8 cellular contexts compared by ENCODE assay signal in genomic region chr20:56554869-56555268, GRCh38. TPM values are rescaled to one million over a fixed set of nuclear protein-coding genes. Genes with fewer than 3 reads are reported as not detected.
DNase-seq lines count a peak whose midpoint lies in the region; ATAC-seq and TF ChIP-seq lines count a peak whose summit lies in the region.

No MANE protein-coding gene starts in this region.

- peak overlapping the region; percentile 33; the same call in 1 of the 2 replicates for H2BK20ac ChIP-seq in IMR-90 (ENCODE audit: low read depth, low read length)

- no peak for TF ChIP-seq RAD21 in IMR-90 (IDR thresholded peaks at IDR 0.05; ENCODE audit: low read length)

- H3K23ac ChIP-seq in IMR-90 (ENCODE audit: low read depth, low read length) = no peak overlapping the region

- H3K4ac ChIP-seq in IMR-90 (ENCODE audit: low read depth, low read length) = no peak overlapping the region

- peak overlapping the region; percentile 72 for H2AFZ ChIP-seq in IMR-90 (replicated peaks; ENCODE audit: low read length, poor library complexity)

- H4K8ac ChIP-seq in IMR-90 (ENCODE audit: low read depth in 2 of 2, low read length in 2 of 2) = no peak overlapping the region

- ATAC-seq in activated naive CD8-positive, alpha-beta T cell treated with anti-CD3 and anti-CD28 coated beads, Interleukin-2, amount 10 ng/mL, durations not matched to agents 7 days and 5 days (ENCODE audit: low read depth) = no peak
- ATAC-seq in IMR-90 (ENCODE audit: low read depth) = peak; percentile 81
- ATAC-seq in Panc1 = peak; percentile 78
- ATAC-seq in memory B cell (ENCODE audit: low read depth) = peak; percentile 55

- no peak overlapping the region for H3K4me3 Mint-ChIP-seq in activated naive CD8-positive, alpha-beta T cell treated with anti-CD3 and anti-CD28 coated beads, Interleukin-2, amount 10 ng/mL, durations not matched to agents 7 days and 5 days
- no peak overlapping the region for H3K4me3 Mint-ChIP-seq in activated naive CD8-positive, alpha-beta T cell treated with anti-CD3 and anti-CD28 coated beads for 36 hours
- no peak overlapping the region for H3K4me3 Mint-ChIP-seq in dendritic cell treated with granulocyte-macrophage colony-stimulating factor and Interleukin-4, amounts not matched to agents 40 ng/mL and 50 ng/mL, for 4 days
- no peak overlapping the region for H3K4me3 Mint-ChIP-seq in memory B cell

- peak overlapping the region; percentile 20 for H3K27ac Mint-ChIP-seq in activated naive CD8-positive, alpha-beta T cell treated with anti-CD3 and anti-CD28 coated beads, Interleukin-2, amount 10 ng/mL, durations not matched to agents 7 days and 5 days
- no peak overlapping the region for H3K27ac Mint-ChIP-seq in activated naive CD8-positive, alpha-beta T cell treated with anti-CD3 and anti-CD28 coated beads for 36 hours
- peak overlapping the region; percentile 78 for H3K27ac Mint-ChIP-seq in dendritic cell treated with granulocyte-macrophage colony-stimulating factor and Interleukin-4, amounts not matched to agents 40 ng/mL and 50 ng/mL, for 4 days
- H3K27ac Mint-ChIP-seq in memory B cell = peak overlapping the region; percentile 75

- no CpG with 5 or more reads among the region's 4 CpGs for WGBS in IMR-90 (ENCODE audit: extremely low coverage in 2 of 2, insufficient read length in 1 of 2), 2 experiments

- no peak overlapping the region for H3K56ac ChIP-seq in IMR-90 (ENCODE audit: extremely low read depth, insufficient read depth, low read length)

- H2AK9ac ChIP-seq in IMR-90 (replicated peaks; ENCODE audit: low read depth, low read length, poor library complexity) = no peak overlapping the region

- H3K9me1 ChIP-seq in IMR-90 (ENCODE audit: insufficient read depth, low read length) = no peaks in the 10 kb centered on the region

- no peak overlapping the region for H2BK120ac ChIP-seq in IMR-90 (ENCODE audit: low read depth, low read length)

- no peak overlapping the region; the same call in 1 of the 2 replicates for H2AK5ac ChIP-seq in IMR-90 (ENCODE audit: low read depth, low read length)

- H3K4me3 ChIP-seq in IMR-90 (ENCODE audit: insufficient read depth, low read depth, low read length) (no peak overlapping the region), Panc1 (ENCODE audit: low read depth in 2 of 2, low read length in 2 of 2) (no peak overlapping the region), H7 (ENCODE audit: insufficient read depth, low read depth, low read length) (no peak overlapping the region)

- no peaks in the 10 kb centered on the region for H3K4me1 ChIP-seq in IMR-90 (ENCODE audit: control insufficient read depth, insufficient read depth, low read length)
- no peaks in the 10 kb centered on the region for H3K4me1 ChIP-seq in Panc1 (ENCODE audit: control insufficient read depth, insufficient read depth, low read length)

- DNase-seq in activated naive CD8-positive, alpha-beta T cell treated with anti-CD3 and anti-CD28 coated beads, Interleukin-2, amount 10 ng/mL, durations not matched to agents 7 days and 5 days = no peak
- no peak for DNase-seq in activated naive CD8-positive, alpha-beta T cell treated with anti-CD3 and anti-CD28 coated beads for 36 hours
- DNase-seq in H4 (ENCODE audit: low spot score) = peak; percentile 98
- DNase-seq in IMR-90 = peak; percentile 90
- DNase-seq in Panc1 (ENCODE audit: low read depth, low spot score) = peak; percentile 61
- no peak for DNase-seq in memory B cell (ENCODE audit: low spot score in 2 of 2)
- no peak for DNase-seq in H7

- H2BK15ac ChIP-seq in IMR-90 (ENCODE audit: low read depth, low read length) = no peak overlapping the region

- H3K79me1 ChIP-seq in IMR-90 (ENCODE audit: low read depth in 1 of 2, low read length in 2 of 2) = no peaks in the 10 kb centered on the region

- H3K18ac ChIP-seq in IMR-90 (ENCODE audit: low read depth, low read length) = no peak overlapping the region

- peaks cover 6% of the 10 kb centered on the region for H3K4me1 Mint-ChIP-seq in activated naive CD8-positive, alpha-beta T cell treated with anti-CD3 and anti-CD28 coated beads, Interleukin-2, amount 10 ng/mL, durations not matched to agents 7 days and 5 days
- H3K4me1 Mint-ChIP-seq in activated naive CD8-positive, alpha-beta T cell treated with anti-CD3 and anti-CD28 coated beads for 36 hours = peaks cover 8% of the 10 kb centered on the region
- H3K4me1 Mint-ChIP-seq in dendritic cell treated with granulocyte-macrophage colony-stimulating factor and Interleukin-4, amounts not matched to agents 40 ng/mL and 50 ng/mL, for 4 days (ENCODE audit: low read depth) = peaks cover 33% of the 10 kb centered on the region
- peaks cover 9% of the 10 kb centered on the region for H3K4me1 Mint-ChIP-seq in memory B cell

- no peaks in the 10 kb centered on the region for H3K9me3 Mint-ChIP-seq in activated naive CD8-positive, alpha-beta T cell treated with anti-CD3 and anti-CD28 coated beads, Interleukin-2, amount 10 ng/mL, durations not matched to agents 7 days and 5 days
- no peaks in the 10 kb centered on the region for H3K9me3 Mint-ChIP-seq in activated naive CD8-positive, alpha-beta T cell treated with anti-CD3 and anti-CD28 coated beads for 36 hours
- no peaks in the 10 kb centered on the region for H3K9me3 Mint-ChIP-seq in dendritic cell treated with granulocyte-macrophage colony-stimulating factor and Interleukin-4, amounts not matched to agents 40 ng/mL and 50 ng/mL, for 4 days
- no peaks in the 10 kb centered on the region for H3K9me3 Mint-ChIP-seq in memory B cell

- BruUV-seq in IMR-90 (replicated peaks; lab: Mats Ljungman, UMichigan) = no TSS peak
- BruUV-seq in Panc1 (replicated peaks; lab: Mats Ljungman, UMichigan) = no TSS peak

- H3K9me3 ChIP-seq in IMR-90 (ENCODE audit: control insufficient read depth, insufficient read depth, low read length) = no peaks in the 10 kb centered on the region
- no peaks in the 10 kb centered on the region for H3K9me3 ChIP-seq in Panc1 (ENCODE audit: control insufficient read depth, insufficient read depth, low read depth, low read length)

- H2BK5ac ChIP-seq in IMR-90 (ENCODE audit: low read depth, low read length, poor library complexity, severe bottlenecking) = no peak overlapping the region

- H4K20me1 ChIP-seq in IMR-90 (ENCODE audit: insufficient read depth, low read length) = no peaks in the 10 kb centered on the region

- peak overlapping the region; percentile 16; the same call in 1 of the 2 replicates for H3K4me2 ChIP-seq in IMR-90 (ENCODE audit: low read depth, low read length)

- no peaks in the 10 kb centered on the region for H3K27me3 Mint-ChIP-seq in activated naive CD8-positive, alpha-beta T cell treated with anti-CD3 and anti-CD28 coated beads, Interleukin-2, amount 10 ng/mL, durations not matched to agents 7 days and 5 days
- H3K27me3 Mint-ChIP-seq in activated naive CD8-positive, alpha-beta T cell treated with anti-CD3 and anti-CD28 coated beads for 36 hours = peaks cover under 1% of the 10 kb centered on the region
- H3K27me3 Mint-ChIP-seq in dendritic cell treated with granulocyte-macrophage colony-stimulating factor and Interleukin-4, amounts not matched to agents 40 ng/mL and 50 ng/mL, for 4 days = peaks cover 7% of the 10 kb centered on the region
- H3K27me3 Mint-ChIP-seq in memory B cell = peaks cover 3% of the 10 kb centered on the region

- TF ChIP-seq POLR2A in IMR-90 (IDR thresholded peaks at IDR 0.05; ENCODE audit: low read depth, low read length) = no peak

- POLR2A ChIA-PET in activated naive CD8-positive, alpha-beta T cell treated with anti-CD3 and anti-CD28 coated beads, Interleukin-2, amount 10 ng/mL, durations not matched to agents 7 days and 5 days (lab: Charles Lee) = no interaction called here
- POLR2A ChIA-PET in IMR-90 (lab: Charles Lee; ENCODE audit: unreplicated experiment) = no interaction called here
- POLR2A ChIA-PET in Panc1 (lab: Charles Lee) = no interaction called here

- TF ChIP-seq CTCF in IMR-90 (conservative IDR thresholded peaks at IDR 0.05; ENCODE audit: low read depth, low read length) = no peak
- no peak for TF ChIP-seq CTCF in Panc1 (IDR thresholded peaks at IDR 0.05)

- H3K27me3 ChIP-seq in IMR-90 (ENCODE audit: control insufficient read depth, insufficient read depth, low read length) (peaks cover 10% of the 10 kb centered on the region), Panc1 (ENCODE audit: control insufficient read depth, insufficient read depth, low read length) (no peaks in the 10 kb centered on the region), H7 (ENCODE audit: control insufficient read depth, insufficient read depth, low read length) (no peaks in the 10 kb centered on the region)

- H4K5ac ChIP-seq in IMR-90 (ENCODE audit: low read depth, low read length) = no peak overlapping the region

- CTCF ChIA-PET in IMR-90 (lab: Yijun Ruan, JAX) = interaction anchor here (0.7 to 1.2 kb wide), 2 partner anchors 12 to 451 kb away, joined by 3 to 4 read pairs; no protein-coding TSS in a partner anchor
- CTCF ChIA-PET in Panc1 (lab: Charles Lee) = no interaction called here

- in situ Hi-C loops in IMR-90 (cut with MboI; ENCODE audit: low sequenced_read_pairs) (loop anchor here (5.0 kb wide), 2 partner anchors 422 to 792 kb away; no protein-coding TSS in a partner anchor), Panc1 (cut with HindIII; ENCODE audit: low pct_unique_long_range_greater_than_20kb, low sequenced_read_pairs) (no loop called here)

- no peak overlapping the region for H3K14ac ChIP-seq in IMR-90 (replicated peaks; ENCODE audit: low read depth, low read length)

- H3K36me3 ChIP-seq in IMR-90 (ENCODE audit: control insufficient read depth, insufficient read depth, low read length) (no peaks in the 10 kb centered on the region), Panc1 (ENCODE audit: control insufficient read depth, insufficient read depth, low read length) (no peaks in the 10 kb centered on the region), H7 (replicated peaks; ENCODE audit: control insufficient read depth, insufficient read depth, low read length) (no peaks in the 10 kb centered on the region)

- intact Hi-C loops in IMR-90 (cut with micrococcal nuclease) = no loop called here
- intact Hi-C loops in Panc1 (cut with micrococcal nuclease; ENCODE audit: unreplicated experiment) = loop anchor here (5.0 kb wide), 1 partner anchor 417 kb away; no protein-coding TSS in a partner anchor
- intact Hi-C loops in dendritic cell treated with granulocyte-macrophage colony-stimulating factor and Interleukin-4, amounts not matched to agents 40 ng/mL and 50 ng/mL, for 4 days (cut with micrococcal nuclease) = loop anchor here (5.0 to 10.0 kb wide), 3 partner anchors 440 to 792 kb away; no protein-coding TSS in a partner anchor

- no peak overlapping the region for H4K91ac ChIP-seq in IMR-90 (ENCODE audit: insufficient read depth, low read depth, low read length)

- no peak overlapping the region for H3K9ac ChIP-seq in IMR-90 (ENCODE audit: low read depth, low read length)

- dilution Hi-C loops in IMR-90 (cut with HindIII; ENCODE audit: low sequenced_read_pairs, unreplicated experiment) = no loop called here

- H3K36me3 Mint-ChIP-seq in activated naive CD8-positive, alpha-beta T cell treated with anti-CD3 and anti-CD28 coated beads, Interleukin-2, amount 10 ng/mL, durations not matched to agents 7 days and 5 days = no peaks in the 10 kb centered on the region
- H3K36me3 Mint-ChIP-seq in activated naive CD8-positive, alpha-beta T cell treated with anti-CD3 and anti-CD28 coated beads for 36 hours = no peaks in the 10 kb centered on the region
- no peaks in the 10 kb centered on the region for H3K36me3 Mint-ChIP-seq in dendritic cell treated with granulocyte-macrophage colony-stimulating factor and Interleukin-4, amounts not matched to agents 40 ng/mL and 50 ng/mL, for 4 days (ENCODE audit: low read depth)
- no peaks in the 10 kb centered on the region for H3K36me3 Mint-ChIP-seq in memory B cell

- H3K27ac ChIP-seq in IMR-90 (ENCODE audit: insufficient read depth, low read length) = no peak overlapping the region
- no peak overlapping the region for H3K27ac ChIP-seq in Panc1 (ENCODE audit: low read length)

RNA-seq across cellular contexts. Expression of gene FAM209B, which starts 21.8 kb away (rescaled TPM):
- total RNA-seq in activated naive CD8-positive, alpha-beta T cell treated with anti-CD3 and anti-CD28 coated beads, Interleukin-2, amount 10 ng/mL, durations not matched to agents 7 days and 5 days = 1 to 10 TPM; 1.1 to 1.8 TPM
- total RNA-seq in activated naive CD8-positive, alpha-beta T cell treated with anti-CD3 and anti-CD28 coated beads for 36 hours = under 1 TPM in 1 of 2 experiments, not detected in 1; 0.60 TPM
- not detected in 2 replicates for total RNA-seq in H4 (2014; rRNA removed; shearing (Covaris generic))
- not detected in 2 replicates for total RNA-seq in IMR-90 (2012; rRNA removed)
- 0.24 and 0.32 TPM in 2 replicates for polyA plus RNA-seq in IMR-90 (2012; rRNA removed)
- not detected in 2 replicates for polyA plus RNA-seq in IMR-90 (2012; cell fraction: cytosol; rRNA removed)
- 0.32 and 0.77 TPM in 2 replicates for polyA plus RNA-seq in IMR-90 (2012; cell fraction: nucleus; rRNA removed; ENCODE audit: low replicate concordance)
- total RNA-seq in Panc1 (2021; ENCODE audit: unreplicated experiment) = not detected
- polyA plus RNA-seq in Panc1 (2012; ENCODE audit: insufficient read length) = not detected
- 0.33 and 0.59 TPM in 2 replicates for total RNA-seq in H7 (2014; rRNA removed; shearing (Covaris generic))

RNA-seq across cellular contexts. Expression of gene FAM209A, which starts 30.3 kb away (rescaled TPM):
- 1 to 10 TPM; 3.3 to 4.1 TPM for total RNA-seq in activated naive CD8-positive, alpha-beta T cell treated with anti-CD3 and anti-CD28 coated beads, Interleukin-2, amount 10 ng/mL, durations not matched to agents 7 days and 5 days
- under 1 TPM; 0.24 to 0.62 TPM for total RNA-seq in activated naive CD8-positive, alpha-beta T cell treated with anti-CD3 and anti-CD28 coated beads for 36 hours
- total RNA-seq in H4 (2014; rRNA removed; shearing (Covaris generic)) = not detected in 2 replicates
- 0.18 TPM in 1 of 2 replicates, not detected in the other for total RNA-seq in IMR-90 (2012; rRNA removed)
- 0.20 and 0.22 TPM in 2 replicates for polyA plus RNA-seq in IMR-90 (2012; rRNA removed)
- 0.07 TPM in 1 of 2 replicates, not detected in the other for polyA plus RNA-seq in IMR-90 (2012; cell fraction: cytosol; rRNA removed)
- polyA plus RNA-seq in IMR-90 (2012; cell fraction: nucleus; rRNA removed; ENCODE audit: low replicate concordance) = 0.91 and 0.95 TPM in 2 replicates
- total RNA-seq in Panc1 (2021; ENCODE audit: unreplicated experiment) = not detected
- polyA plus RNA-seq in Panc1 (2012; ENCODE audit: insufficient read length) = not detected
- total RNA-seq in H7 (2014; rRNA removed; shearing (Covaris generic)) = 0.45 TPM in 1 of 2 replicates, not detected in the other

Comparison
In these comparisons a context has a peak if more than half of its experiments do, and no peak if none do; other contexts are left out.
1. DNase-seq: peak in H4 (single experiment), IMR-90 (single experiment) and Panc1 (single experiment); none in activated naive CD8-positive, alpha-beta T cell treated with anti-CD3 and anti-CD28 coated beads, Interleukin-2, amount 10 ng/mL, durations not matched to agents 7 days and 5 days (single experiment), activated naive CD8-positive, alpha-beta T cell treated with anti-CD3 and anti-CD28 coated beads for 36 hours (single experiment), memory B cell (0 of 2) and H7 (single experiment).